ENCODE assay signal across 1 cellular context in the genomic region with DNA sequence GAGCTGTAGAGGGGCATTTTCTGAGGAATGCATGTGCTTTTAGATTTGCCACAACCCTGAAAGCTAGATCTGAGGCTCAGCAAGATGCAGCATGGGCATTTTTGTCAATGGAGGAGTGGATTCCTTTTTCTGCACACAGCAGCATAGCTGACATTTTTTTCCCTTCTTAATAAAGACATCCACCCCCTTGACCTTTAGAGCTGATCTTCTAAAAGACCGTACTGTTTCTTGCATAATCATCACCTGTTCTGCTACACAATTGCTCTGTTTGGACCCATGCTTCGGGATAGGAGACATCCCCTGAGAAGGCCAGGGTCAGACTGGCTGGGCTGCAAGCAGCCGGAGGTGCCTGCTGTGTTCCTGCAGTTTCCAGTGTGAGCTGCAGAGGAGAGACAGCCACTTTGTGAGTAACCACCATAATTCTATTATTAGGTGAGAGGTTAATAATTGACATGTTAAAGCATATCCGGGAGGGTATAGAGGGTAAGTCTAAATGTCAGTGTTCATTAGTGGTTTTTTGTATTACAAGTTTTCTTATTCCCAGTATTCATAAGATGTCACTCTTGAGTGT.
TF ChIP-seq lines count a peak whose summit lies in the region.

No MANE protein-coding gene starts in this region.

TF ChIP-seq in SK-N-SH treated with all-trans-retinoic acid at 6 μM for 48 hours, 23 proteins besides CTCF, POLR2A, EP300 and RAD21 (continued from another document):
- TF ChIP-seq, protein P1, sequence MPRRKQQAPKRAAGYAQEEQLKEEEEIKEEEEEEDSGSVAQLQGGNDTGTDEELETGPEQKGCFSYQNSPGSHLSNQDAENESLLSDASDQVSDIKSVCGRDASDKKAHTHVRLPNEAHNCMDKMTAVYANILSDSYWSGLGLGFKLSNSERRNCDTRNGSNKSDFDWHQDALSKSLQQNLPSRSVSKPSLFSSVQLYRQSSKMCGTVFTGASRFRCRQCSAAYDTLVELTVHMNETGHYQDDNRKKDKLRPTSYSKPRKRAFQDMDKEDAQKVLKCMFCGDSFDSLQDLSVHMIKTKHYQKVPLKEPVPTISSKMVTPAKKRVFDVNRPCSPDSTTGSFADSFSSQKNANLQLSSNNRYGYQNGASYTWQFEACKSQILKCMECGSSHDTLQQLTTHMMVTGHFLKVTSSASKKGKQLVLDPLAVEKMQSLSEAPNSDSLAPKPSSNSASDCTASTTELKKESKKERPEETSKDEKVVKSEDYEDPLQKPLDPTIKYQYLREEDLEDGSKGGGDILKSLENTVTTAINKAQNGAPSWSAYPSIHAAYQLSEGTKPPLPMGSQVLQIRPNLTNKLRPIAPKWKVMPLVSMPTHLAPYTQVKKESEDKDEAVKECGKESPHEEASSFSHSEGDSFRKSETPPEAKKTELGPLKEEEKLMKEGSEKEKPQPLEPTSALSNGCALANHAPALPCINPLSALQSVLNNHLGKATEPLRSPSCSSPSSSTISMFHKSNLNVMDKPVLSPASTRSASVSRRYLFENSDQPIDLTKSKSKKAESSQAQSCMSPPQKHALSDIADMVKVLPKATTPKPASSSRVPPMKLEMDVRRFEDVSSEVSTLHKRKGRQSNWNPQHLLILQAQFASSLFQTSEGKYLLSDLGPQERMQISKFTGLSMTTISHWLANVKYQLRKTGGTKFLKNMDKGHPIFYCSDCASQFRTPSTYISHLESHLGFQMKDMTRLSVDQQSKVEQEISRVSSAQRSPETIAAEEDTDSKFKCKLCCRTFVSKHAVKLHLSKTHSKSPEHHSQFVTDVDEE (CRISPR knock-in tag; IDR thresholded peaks at IDR 0.05), result no peak
- TF ChIP-seq, protein P2, sequence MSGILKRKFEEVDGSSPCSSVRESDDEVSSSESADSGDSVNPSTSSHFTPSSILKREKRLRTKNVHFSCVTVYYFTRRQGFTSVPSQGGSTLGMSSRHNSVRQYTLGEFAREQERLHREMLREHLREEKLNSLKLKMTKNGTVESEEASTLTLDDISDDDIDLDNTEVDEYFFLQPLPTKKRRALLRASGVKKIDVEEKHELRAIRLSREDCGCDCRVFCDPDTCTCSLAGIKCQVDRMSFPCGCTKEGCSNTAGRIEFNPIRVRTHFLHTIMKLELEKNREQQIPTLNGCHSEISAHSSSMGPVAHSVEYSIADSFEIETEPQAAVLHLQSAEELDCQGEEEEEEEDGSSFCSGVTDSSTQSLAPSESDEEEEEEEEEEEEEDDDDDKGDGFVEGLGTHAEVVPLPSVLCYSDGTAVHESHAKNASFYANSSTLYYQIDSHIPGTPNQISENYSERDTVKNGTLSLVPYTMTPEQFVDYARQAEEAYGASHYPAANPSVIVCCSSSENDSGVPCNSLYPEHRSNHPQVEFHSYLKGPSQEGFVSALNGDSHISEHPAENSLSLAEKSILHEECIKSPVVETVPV (CRISPR knock-in tag; IDR thresholded peaks at IDR 0.05), result no peak
- no peak for TF ChIP-seq ZC3H10 (CRISPR knock-in tag; IDR thresholded peaks at IDR 0.05)
- TF ChIP-seq, protein P3, sequence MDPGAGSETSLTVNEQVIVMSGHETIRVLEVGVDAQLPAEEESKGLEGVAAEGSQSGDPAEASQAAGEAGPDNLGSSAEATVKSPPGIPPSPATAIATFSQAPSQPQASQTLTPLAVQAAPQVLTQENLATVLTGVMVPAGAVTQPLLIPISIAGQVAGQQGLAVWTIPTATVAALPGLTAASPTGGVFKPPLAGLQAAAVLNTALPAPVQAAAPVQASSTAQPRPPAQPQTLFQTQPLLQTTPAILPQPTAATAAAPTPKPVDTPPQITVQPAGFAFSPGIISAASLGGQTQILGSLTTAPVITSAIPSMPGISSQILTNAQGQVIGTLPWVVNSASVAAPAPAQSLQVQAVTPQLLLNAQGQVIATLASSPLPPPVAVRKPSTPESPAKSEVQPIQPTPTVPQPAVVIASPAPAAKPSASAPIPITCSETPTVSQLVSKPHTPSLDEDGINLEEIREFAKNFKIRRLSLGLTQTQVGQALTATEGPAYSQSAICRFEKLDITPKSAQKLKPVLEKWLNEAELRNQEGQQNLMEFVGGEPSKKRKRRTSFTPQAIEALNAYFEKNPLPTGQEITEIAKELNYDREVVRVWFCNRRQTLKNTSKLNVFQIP (CRISPR knock-in tag; IDR thresholded peaks at IDR 0.05; ENCODE audit: borderline replicate concordance, low read depth), result no peak
- no peak for TF ChIP-seq ZFP3 (CRISPR knock-in tag; IDR thresholded peaks at IDR 0.05)
- no peak for TF ChIP-seq ESRRG (CRISPR knock-in tag; IDR thresholded peaks at IDR 0.05)
- no peak for TF ChIP-seq ZFP30 (CRISPR knock-in tag; IDR thresholded peaks at IDR 0.05)
